In the genomic region with DNA sequence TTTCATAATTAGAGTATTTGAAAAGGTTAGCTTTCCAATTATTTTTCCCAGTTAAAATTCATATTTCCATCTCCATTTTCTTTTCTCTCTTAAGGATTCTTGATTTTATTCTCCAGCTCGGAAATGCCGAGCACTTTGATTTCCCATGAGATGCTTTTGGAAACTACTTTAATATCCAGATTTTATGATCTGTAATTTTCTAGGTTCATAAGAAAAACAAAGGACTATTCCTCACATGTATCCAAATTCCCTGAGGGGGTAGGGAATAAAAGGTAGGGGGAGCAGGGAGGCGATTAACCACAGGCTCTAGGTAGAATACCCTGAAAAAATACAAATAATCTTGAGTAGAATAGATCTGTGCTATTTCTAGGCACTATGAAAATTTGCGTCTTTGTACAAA, we compare ENCODE assay signal across 1 cellular context.
TF ChIP-seq lines count a peak whose summit lies in the region.

No MANE protein-coding gene starts in this region.

TF ChIP-seq in GM23338, 12 proteins besides CTCF, POLR2A, EP300 and RAD21 (continued from another document):
- TF ChIP-seq, protein P1, sequence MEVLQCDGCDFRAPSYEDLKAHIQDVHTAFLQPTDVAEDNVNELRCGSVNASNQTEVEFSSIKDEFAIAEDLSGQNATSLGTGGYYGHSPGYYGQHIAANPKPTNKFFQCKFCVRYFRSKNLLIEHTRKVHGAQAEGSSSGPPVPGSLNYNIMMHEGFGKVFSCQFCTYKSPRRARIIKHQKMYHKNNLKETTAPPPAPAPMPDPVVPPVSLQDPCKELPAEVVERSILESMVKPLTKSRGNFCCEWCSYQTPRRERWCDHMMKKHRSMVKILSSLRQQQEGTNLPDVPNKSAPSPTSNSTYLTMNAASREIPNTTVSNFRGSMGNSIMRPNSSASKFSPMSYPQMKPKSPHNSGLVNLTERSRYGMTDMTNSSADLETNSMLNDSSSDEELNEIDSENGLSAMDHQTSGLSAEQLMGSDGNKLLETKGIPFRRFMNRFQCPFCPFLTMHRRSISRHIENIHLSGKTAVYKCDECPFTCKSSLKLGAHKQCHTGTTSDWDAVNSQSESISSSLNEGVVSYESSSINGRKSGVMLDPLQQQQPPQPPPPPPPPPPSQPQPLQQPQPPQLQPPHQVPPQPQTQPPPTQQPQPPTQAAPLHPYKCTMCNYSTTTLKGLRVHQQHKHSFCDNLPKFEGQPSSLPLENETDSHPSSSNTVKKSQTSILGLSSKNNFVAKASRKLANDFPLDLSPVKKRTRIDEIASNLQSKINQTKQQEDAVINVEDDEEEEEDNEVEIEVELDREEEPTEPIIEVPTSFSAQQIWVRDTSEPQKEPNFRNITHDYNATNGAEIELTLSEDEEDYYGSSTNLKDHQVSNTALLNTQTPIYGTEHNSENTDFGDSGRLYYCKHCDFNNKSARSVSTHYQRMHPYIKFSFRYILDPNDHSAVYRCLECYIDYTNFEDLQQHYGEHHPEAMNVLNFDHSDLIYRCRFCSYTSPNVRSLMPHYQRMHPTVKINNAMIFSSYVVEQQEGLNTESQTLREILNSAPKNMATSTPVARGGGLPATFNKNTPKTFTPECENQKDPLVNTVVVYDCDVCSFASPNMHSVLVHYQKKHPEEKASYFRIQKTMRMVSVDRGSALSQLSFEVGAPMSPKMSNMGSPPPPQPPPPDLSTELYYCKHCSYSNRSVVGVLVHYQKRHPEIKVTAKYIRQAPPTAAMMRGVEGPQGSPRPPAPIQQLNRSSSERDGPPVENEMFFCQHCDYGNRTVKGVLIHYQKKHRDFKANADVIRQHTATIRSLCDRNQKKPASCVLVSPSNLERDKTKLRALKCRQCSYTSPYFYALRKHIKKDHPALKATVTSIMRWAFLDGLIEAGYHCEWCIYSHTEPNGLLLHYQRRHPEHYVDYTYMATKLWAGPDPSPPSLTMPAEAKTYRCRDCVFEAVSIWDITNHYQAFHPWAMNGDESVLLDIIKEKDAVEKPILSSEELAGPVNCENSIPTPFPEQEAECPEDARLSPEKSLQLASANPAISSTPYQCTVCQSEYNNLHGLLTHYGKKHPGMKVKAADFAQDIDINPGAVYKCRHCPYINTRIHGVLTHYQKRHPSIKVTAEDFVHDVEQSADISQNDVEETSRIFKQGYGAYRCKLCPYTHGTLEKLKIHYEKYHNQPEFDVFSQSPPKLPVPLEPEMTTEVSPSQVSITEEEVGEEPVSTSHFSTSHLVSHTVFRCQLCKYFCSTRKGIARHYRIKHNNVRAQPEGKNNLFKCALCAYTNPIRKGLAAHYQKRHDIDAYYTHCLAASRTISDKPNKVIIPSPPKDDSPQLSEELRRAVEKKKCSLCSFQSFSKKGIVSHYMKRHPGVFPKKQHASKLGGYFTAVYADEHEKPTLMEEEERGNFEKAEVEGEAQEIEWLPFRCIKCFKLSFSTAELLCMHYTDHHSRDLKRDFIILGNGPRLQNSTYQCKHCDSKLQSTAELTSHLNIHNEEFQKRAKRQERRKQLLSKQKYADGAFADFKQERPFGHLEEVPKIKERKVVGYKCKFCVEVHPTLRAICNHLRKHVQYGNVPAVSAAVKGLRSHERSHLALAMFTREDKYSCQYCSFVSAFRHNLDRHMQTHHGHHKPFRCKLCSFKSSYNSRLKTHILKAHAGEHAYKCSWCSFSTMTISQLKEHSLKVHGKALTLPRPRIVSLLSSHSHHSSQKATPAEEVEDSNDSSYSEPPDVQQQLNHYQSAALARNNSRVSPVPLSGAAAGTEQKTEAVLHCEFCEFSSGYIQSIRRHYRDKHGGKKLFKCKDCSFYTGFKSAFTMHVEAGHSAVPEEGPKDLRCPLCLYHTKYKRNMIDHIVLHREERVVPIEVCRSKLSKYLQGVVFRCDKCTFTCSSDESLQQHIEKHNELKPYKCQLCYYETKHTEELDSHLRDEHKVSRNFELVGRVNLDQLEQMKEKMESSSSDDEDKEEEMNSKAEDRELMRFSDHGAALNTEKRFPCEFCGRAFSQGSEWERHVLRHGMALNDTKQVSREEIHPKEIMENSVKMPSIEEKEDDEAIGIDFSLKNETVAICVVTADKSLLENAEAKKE (CRISPR knock-in tag; IDR thresholded peaks at IDR 0.05), result no peak
